In the genomic region with DNA sequence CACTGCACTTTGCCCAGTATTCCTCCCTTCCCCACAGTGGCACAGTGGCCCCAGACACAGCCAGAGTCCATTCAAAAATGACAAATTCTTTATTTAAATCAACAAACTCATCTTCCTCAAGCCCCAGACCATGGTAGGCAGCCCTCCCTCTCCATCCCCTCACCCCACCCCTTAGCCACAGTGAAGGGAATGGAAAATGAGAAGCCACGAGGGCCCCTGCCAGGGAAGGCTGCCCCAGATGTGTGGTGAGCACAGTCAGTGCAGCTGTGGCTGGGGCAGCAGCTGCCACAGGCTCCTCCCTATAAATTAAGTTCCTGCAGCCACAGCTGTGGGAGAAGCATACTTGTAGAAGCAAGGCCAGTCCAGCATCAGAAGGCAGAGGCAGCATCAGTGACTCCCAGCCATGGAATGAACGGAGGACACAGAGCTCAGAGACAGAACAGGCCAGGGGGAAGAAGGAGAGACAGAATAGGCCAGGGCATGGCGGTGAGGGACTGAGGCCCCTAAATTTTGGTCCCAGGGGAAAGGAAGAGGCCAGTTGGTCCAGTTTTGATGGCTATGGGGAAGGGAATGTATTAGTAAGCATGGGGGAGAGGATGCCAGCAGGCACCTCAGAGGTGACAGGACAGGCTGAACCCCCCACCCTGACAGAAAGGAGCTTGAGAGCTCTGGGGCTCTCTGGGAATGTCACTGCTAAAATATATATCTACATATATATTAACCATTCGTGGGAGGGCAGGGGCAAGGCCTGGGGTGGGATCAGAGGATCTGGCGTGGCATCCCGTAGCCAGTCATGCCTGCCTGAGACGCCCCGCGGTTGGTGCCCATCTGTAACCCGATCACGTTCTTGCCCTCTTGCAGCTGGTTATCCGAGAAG, we compare ENCODE assay signal across 1 cellular context.
TF ChIP-seq lines count a peak whose summit lies in the region.

No MANE protein-coding gene starts in this region.

TF ChIP-seq in K562, 482 proteins besides CTCF, POLR2A, EP300 and RAD21:
- TF ChIP-seq, protein P1, sequence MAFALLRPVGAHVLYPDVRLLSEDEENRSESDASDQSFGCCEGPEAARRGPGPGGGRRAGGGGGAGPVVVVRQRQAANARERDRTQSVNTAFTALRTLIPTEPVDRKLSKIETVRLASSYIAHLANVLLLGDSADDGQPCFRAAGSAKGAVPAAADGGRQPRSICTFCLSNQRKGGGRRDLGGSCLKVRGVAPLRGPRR (CRISPR knock-in tag; IDR thresholded peaks at IDR 0.05) = no peak
- TF ChIP-seq, protein P2, sequence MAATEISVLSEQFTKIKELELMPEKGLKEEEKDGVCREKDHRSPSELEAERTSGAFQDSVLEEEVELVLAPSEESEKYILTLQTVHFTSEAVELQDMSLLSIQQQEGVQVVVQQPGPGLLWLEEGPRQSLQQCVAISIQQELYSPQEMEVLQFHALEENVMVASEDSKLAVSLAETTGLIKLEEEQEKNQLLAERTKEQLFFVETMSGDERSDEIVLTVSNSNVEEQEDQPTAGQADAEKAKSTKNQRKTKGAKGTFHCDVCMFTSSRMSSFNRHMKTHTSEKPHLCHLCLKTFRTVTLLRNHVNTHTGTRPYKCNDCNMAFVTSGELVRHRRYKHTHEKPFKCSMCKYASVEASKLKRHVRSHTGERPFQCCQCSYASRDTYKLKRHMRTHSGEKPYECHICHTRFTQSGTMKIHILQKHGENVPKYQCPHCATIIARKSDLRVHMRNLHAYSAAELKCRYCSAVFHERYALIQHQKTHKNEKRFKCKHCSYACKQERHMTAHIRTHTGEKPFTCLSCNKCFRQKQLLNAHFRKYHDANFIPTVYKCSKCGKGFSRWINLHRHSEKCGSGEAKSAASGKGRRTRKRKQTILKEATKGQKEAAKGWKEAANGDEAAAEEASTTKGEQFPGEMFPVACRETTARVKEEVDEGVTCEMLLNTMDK (IDR thresholded peaks at IDR 0.05; ENCODE audit: borderline replicate concordance, insufficient read depth, low read depth, low read length, poor library complexity, severe bottlenecking) = no peak
- 0 out of 2 replicates have a peak, but pooled peaks have one; percentile 13 for TF ChIP-seq RBFOX2 (IDR thresholded peaks at IDR 0.05; ENCODE audit: low read depth, low read length)
- TF ChIP-seq BDP1 (IDR thresholded peaks at IDR 0.05; ENCODE audit: insufficient read depth, insufficient read length) = no peak
- TF ChIP-seq ZKSCAN8 (CRISPR knock-in tag; IDR thresholded peaks at IDR 0.05) = no peak
- TF ChIP-seq, protein P3, sequence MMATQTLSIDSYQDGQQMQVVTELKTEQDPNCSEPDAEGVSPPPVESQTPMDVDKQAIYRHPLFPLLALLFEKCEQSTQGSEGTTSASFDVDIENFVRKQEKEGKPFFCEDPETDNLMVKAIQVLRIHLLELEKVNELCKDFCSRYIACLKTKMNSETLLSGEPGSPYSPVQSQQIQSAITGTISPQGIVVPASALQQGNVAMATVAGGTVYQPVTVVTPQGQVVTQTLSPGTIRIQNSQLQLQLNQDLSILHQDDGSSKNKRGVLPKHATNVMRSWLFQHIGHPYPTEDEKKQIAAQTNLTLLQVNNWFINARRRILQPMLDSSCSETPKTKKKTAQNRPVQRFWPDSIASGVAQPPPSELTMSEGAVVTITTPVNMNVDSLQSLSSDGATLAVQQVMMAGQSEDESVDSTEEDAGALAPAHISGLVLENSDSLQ (IDR thresholded peaks at IDR 0.05) = no peak
- 0 out of 2 replicates have a peak, but pooled peaks have one; percentile 11 for TF ChIP-seq POLR2AphosphoS5 (IDR thresholded peaks at IDR 0.05; ENCODE audit: control insufficient read depth, insufficient read depth, low read depth, low read length)
- no peak for TF ChIP-seq POLR3G (IDR thresholded peaks at IDR 0.05; ENCODE audit: extremely low read depth, insufficient read length, insufficient replicate concordance)
- TF ChIP-seq BMI1 (IDR thresholded peaks at IDR 0.05; ENCODE audit: low read length) = no peak
